17 cellular contexts compared by ENCODE assay signal in genomic region chr7:114670676-114671075, GRCh38.
"Had no signal": no experiment of that assay in that cellular context is flagged by ENCODE, and none has a peak within 500 bp of the region (broad histone marks: within the 10 kb centered on the region; RNA-seq: fewer than 3 reads in every experiment).

No MANE protein-coding gene starts in this region.

- H3K4me3 ChIP-seq: esophagus squamous epithelium, gastrocnemius medialis, heart right ventricle, smooth muscle cell, suprapubic skin, thyroid gland, uterus had no signal

- H3K9me3 ChIP-seq: esophagus squamous epithelium, gastrocnemius medialis, heart right ventricle, suprapubic skin, thyroid gland, uterus had no signal

- H3K36me3 ChIP-seq: esophagus squamous epithelium, gastrocnemius medialis, heart right ventricle, suprapubic skin, thyroid gland, uterus had no signal

- H3K4me2 ChIP-seq: smooth muscle cell had no signal

- H3K27ac ChIP-seq: esophagus squamous epithelium, gastrocnemius medialis, heart right ventricle, suprapubic skin, thyroid gland, uterus had no signal

- H3K4me1 ChIP-seq: esophagus squamous epithelium, gastrocnemius medialis, heart right ventricle, suprapubic skin, thyroid gland, uterus had no signal

- ATAC-seq: gastrocnemius medialis, heart right ventricle, left lobe of liver, natural killer cell, right cardiac atrium had no signal

- H3K27me3 ChIP-seq: esophagus squamous epithelium, gastrocnemius medialis, heart right ventricle, suprapubic skin, thyroid gland, uterus had no signal

- DNase-seq: dermis blood vessel endothelial cell; esophagus squamous epithelium; gastrocnemius medialis; heart right ventricle; hypothalamus; islet precursor cell; mammary epithelial cell; natural killer cell; posterior cingulate gyrus; right cardiac atrium; stimulated activated CD4-positive, alpha-beta T cell treated with anti-CD3 and anti-CD28 coated beads, Interleukin-2, amount 100 ng/mL, for 48 hours; stimulated activated naive CD4-positive, alpha-beta T cell treated with Interleukin-2 at 50 U/mL for 16 hours; thyroid gland; uterus had no signal
